In the genomic region with DNA sequence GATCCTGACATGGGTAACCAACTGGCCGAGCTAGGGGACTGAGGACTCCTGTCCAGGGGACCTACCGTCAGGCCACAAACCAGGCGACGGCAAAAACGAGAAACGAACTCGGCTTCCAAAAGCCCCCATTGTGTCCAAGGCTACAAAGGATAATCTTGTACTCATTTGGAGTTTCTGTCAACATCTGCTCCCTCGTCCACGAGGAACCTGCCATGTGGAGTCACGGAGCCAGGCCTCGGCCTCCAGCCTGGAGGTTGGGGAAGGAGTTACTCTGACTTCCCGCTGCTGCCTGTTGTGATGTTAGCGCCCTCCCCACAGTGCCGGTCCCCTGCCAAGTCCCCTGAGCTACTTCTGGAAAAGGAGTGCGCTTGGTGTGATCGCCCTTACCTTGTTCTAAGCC, we compare ENCODE assay signal across 26 cellular contexts. TPM values are rescaled to one million over a fixed set of nuclear protein-coding genes. Genes with fewer than 3 reads are reported as not detected.
"Had no signal": no experiment of that assay in that cellular context is flagged by ENCODE, and none has a peak within 500 bp of the region (broad histone marks: within the 10 kb centered on the region; RNA-seq: fewer than 3 reads in every experiment).

No MANE protein-coding gene starts in this region.

- H3K4me3 Mint-ChIP-seq: activated T-cell treated with anti-CD3 and anti-CD28 coated beads, Interleukin-2, amount 50 U/mL, for 72 hours; naive thymus-derived CD8-positive, alpha-beta T cell; T-cell had no signal

- DNase-seq: activated CD4-positive, alpha-beta T cell treated with anti-CD3 and anti-CD28 coated beads for 4 hours; activated CD4-positive, alpha-beta T cell treated with anti-CD3 and anti-CD28 coated beads, Interleukin-2, amount 50 U/mL, for 48 hours; activated CD8-positive, alpha-beta memory T cell treated with anti-CD3 and anti-CD28 coated beads, Interleukin-2, amount 50 U/mL, for 48 hours; activated gamma-delta T cell; activated T-cell treated with anti-CD3 and anti-CD28 coated beads, Interleukin-2, amount 50 U/mL, for 72 hours; brain microvascular endothelial cell; caudate nucleus; esophagus squamous epithelium; gastrocnemius medialis; hippocampal formation; left ventricle myocardium inferior; stimulated activated CD4-positive, alpha-beta T cell treated with anti-CD3 and anti-CD28 coated beads, Interleukin-15, amount 100 ng/mL, for 24 hours; stimulated activated naive CD4-positive, alpha-beta T cell; T-cell had no signal

- H3K9me3 ChIP-seq: ascending aorta, esophagus squamous epithelium, gastrocnemius medialis, left ventricle myocardium inferior, neutrophil, right lobe of liver, thoracic aorta had no signal

- H3K4me3 ChIP-seq: ascending aorta, esophagus squamous epithelium, gastrocnemius medialis, left ventricle myocardium inferior, right lobe of liver, smooth muscle cell, thoracic aorta had no signal

- H3K27me3 ChIP-seq: ascending aorta, brain microvascular endothelial cell, neutrophil, right lobe of liver had no signal

- H3K9me3 Mint-ChIP-seq: activated naive CD4-positive, alpha-beta T cell treated with anti-CD3 and anti-CD28 coated beads, Interleukin-2, amount 50 U/mL, for 72 hours; activated T-cell treated with anti-CD3 and anti-CD28 coated beads, Interleukin-2, amount 50 U/mL, for 72 hours; naive thymus-derived CD8-positive, alpha-beta T cell; T-cell had no signal

- H3K4me1 ChIP-seq: ascending aorta, esophagus squamous epithelium, gastrocnemius medialis, left ventricle myocardium inferior, parathyroid adenoma, right lobe of liver had no signal

- H3K27ac Mint-ChIP-seq: activated naive CD4-positive, alpha-beta T cell treated with anti-CD3 and anti-CD28 coated beads, Interleukin-2, amount 50 U/mL, for 72 hours; activated T-cell treated with anti-CD3 and anti-CD28 coated beads, Interleukin-2, amount 50 U/mL, for 72 hours; T-cell had no signal

- H3K36me3 ChIP-seq: ascending aorta, brain microvascular endothelial cell, esophagus squamous epithelium, gastrocnemius medialis, left ventricle myocardium inferior, neutrophil, right lobe of liver, thoracic aorta had no signal

- ATAC-seq: activated naive CD4-positive, alpha-beta T cell treated with anti-CD3 and anti-CD28 coated beads, Interleukin-2, amount 50 U/mL, for 72 hours; activated T-cell treated with anti-CD3 and anti-CD28 coated beads, Interleukin-2, amount 50 U/mL, for 72 hours; gastrocnemius medialis; naive thymus-derived CD8-positive, alpha-beta T cell; right lobe of liver; T-cell had no signal

- H3K36me3 Mint-ChIP-seq: activated naive CD4-positive, alpha-beta T cell treated with anti-CD3 and anti-CD28 coated beads, Interleukin-2, amount 50 U/mL, for 72 hours; naive thymus-derived CD8-positive, alpha-beta T cell; T-cell had no signal

- H3K27ac ChIP-seq: ascending aorta, brain microvascular endothelial cell, esophagus squamous epithelium, gastrocnemius medialis, left ventricle myocardium inferior, neutrophil, parathyroid adenoma, right lobe of liver, thoracic aorta had no signal

- H3K4me1 Mint-ChIP-seq: T-cell had no signal

RNA-seq across cellular contexts. Expression of a gene that starts 7.3 kb away (rescaled TPM):
- total RNA-seq: activated CD8-positive, alpha-beta memory T cell treated with anti-CD3 and anti-CD28 coated beads for 36 hours; activated naive CD4-positive, alpha-beta T cell treated with anti-CD3 and anti-CD28 coated beads, Interleukin-2, amount 50 U/mL, for 72 hours; activated T-cell treated with anti-CD3 and anti-CD28 coated beads, Interleukin-2, amount 50 U/mL, for 72 hours; ascending aorta; esophagus squamous epithelium; gastrocnemius medialis; left ventricle myocardium inferior; lung microvascular endothelial cell; naive thymus-derived CD8-positive, alpha-beta T cell; right lobe of liver; smooth muscle cell; T-cell; thoracic aorta; urinary bladder had no signal
- polyA plus RNA-seq: adipose tissue; naive thymus-derived CD8-positive, alpha-beta T cell; smooth muscle cell; urinary bladder had no signal

RNA-seq across cellular contexts. Expression of a gene that starts 18.6 kb away (rescaled TPM):
- total RNA-seq: activated CD8-positive, alpha-beta memory T cell treated with anti-CD3 and anti-CD28 coated beads for 36 hours; activated naive CD4-positive, alpha-beta T cell treated with anti-CD3 and anti-CD28 coated beads, Interleukin-2, amount 50 U/mL, for 72 hours; activated T-cell treated with anti-CD3 and anti-CD28 coated beads, Interleukin-2, amount 50 U/mL, for 72 hours; ascending aorta; esophagus squamous epithelium; gastrocnemius medialis; left ventricle myocardium inferior; lung microvascular endothelial cell; naive thymus-derived CD8-positive, alpha-beta T cell; right lobe of liver; smooth muscle cell; T-cell; thoracic aorta; urinary bladder had no signal
- polyA plus RNA-seq: naive thymus-derived CD8-positive, alpha-beta T cell; smooth muscle cell; urinary bladder had no signal

RNA-seq across cellular contexts. Expression of a gene that starts 25.9 kb away (rescaled TPM):
- total RNA-seq: activated CD8-positive, alpha-beta memory T cell treated with anti-CD3 and anti-CD28 coated beads for 36 hours; activated naive CD4-positive, alpha-beta T cell treated with anti-CD3 and anti-CD28 coated beads, Interleukin-2, amount 50 U/mL, for 72 hours; activated T-cell treated with anti-CD3 and anti-CD28 coated beads, Interleukin-2, amount 50 U/mL, for 72 hours; ascending aorta; esophagus squamous epithelium; gastrocnemius medialis; left ventricle myocardium inferior; lung microvascular endothelial cell; naive thymus-derived CD8-positive, alpha-beta T cell; right lobe of liver; smooth muscle cell; T-cell; thoracic aorta; urinary bladder had no signal
- polyA plus RNA-seq: adipose tissue; naive thymus-derived CD8-positive, alpha-beta T cell; smooth muscle cell; urinary bladder had no signal

RNA-seq across cellular contexts. Expression of a gene that starts 40.8 kb away (rescaled TPM):
- total RNA-seq: activated CD8-positive, alpha-beta memory T cell treated with anti-CD3 and anti-CD28 coated beads for 36 hours; activated naive CD4-positive, alpha-beta T cell treated with anti-CD3 and anti-CD28 coated beads, Interleukin-2, amount 50 U/mL, for 72 hours; activated T-cell treated with anti-CD3 and anti-CD28 coated beads, Interleukin-2, amount 50 U/mL, for 72 hours; ascending aorta; esophagus squamous epithelium; gastrocnemius medialis; left ventricle myocardium inferior; lung microvascular endothelial cell; naive thymus-derived CD8-positive, alpha-beta T cell; right lobe of liver; smooth muscle cell; T-cell; thoracic aorta; urinary bladder had no signal
- polyA plus RNA-seq: adipose tissue; naive thymus-derived CD8-positive, alpha-beta T cell; smooth muscle cell; urinary bladder had no signal

RNA-seq across cellular contexts. Expression of a gene that starts 47.7 kb away (rescaled TPM):
- total RNA-seq: activated CD8-positive, alpha-beta memory T cell treated with anti-CD3 and anti-CD28 coated beads for 36 hours; activated naive CD4-positive, alpha-beta T cell treated with anti-CD3 and anti-CD28 coated beads, Interleukin-2, amount 50 U/mL, for 72 hours; activated T-cell treated with anti-CD3 and anti-CD28 coated beads, Interleukin-2, amount 50 U/mL, for 72 hours; ascending aorta; esophagus squamous epithelium; gastrocnemius medialis; left ventricle myocardium inferior; lung microvascular endothelial cell; naive thymus-derived CD8-positive, alpha-beta T cell; right lobe of liver; smooth muscle cell; T-cell; thoracic aorta; urinary bladder had no signal
- polyA plus RNA-seq: adipose tissue; naive thymus-derived CD8-positive, alpha-beta T cell; smooth muscle cell; urinary bladder had no signal
